In the genomic region with DNA sequence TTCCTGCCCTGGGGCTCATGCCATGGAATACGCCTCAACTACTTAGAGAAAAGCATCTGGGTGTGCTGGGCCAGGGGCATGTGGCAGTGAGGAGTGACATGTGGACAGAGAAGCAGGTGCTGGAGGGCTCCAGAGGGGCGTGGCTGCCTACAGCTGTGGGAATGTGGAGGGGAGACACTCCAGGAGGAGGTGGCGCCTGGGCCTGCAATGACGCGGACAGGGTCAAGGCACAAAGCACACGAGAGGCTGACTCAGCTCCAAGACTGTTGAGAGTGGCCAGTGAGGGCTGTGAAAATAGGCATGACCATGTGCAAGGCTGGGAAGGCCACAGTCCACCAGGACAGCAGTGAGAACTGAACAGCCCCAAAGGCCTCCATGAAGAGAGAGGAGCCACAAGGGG, we compare ENCODE assay signal across 2 cellular contexts.
TF ChIP-seq lines count a peak whose summit lies in the region.

No MANE protein-coding gene starts in this region.

TF ChIP-seq in IMR-90, 13 proteins besides CTCF, POLR2A, EP300 and RAD21 (continued from another document):
- TF ChIP-seq CHD1 (IDR thresholded peaks at IDR 0.05; ENCODE audit: low read depth, low read length), result no peak
TF ChIP-seq in IMR-90: peak in this region for 1.

TF ChIP-seq in HEK293T, 16 proteins besides CTCF, POLR2A, EP300 and RAD21 (continued from another document):
- TF ChIP-seq NFRKB (IDR thresholded peaks at IDR 0.05) (no peak), L3MBTL2 (conservative IDR thresholded peaks at IDR 0.05) (no peak), LEF1 (IDR thresholded peaks at IDR 0.05; ENCODE audit: borderline replicate concordance) (no peak), FOXM1 (IDR thresholded peaks at IDR 0.05; ENCODE audit: borderline replicate concordance) (no peak)
- TF ChIP-seq, protein P1, sequence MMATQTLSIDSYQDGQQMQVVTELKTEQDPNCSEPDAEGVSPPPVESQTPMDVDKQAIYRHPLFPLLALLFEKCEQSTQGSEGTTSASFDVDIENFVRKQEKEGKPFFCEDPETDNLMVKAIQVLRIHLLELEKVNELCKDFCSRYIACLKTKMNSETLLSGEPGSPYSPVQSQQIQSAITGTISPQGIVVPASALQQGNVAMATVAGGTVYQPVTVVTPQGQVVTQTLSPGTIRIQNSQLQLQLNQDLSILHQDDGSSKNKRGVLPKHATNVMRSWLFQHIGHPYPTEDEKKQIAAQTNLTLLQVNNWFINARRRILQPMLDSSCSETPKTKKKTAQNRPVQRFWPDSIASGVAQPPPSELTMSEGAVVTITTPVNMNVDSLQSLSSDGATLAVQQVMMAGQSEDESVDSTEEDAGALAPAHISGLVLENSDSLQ (IDR thresholded peaks at IDR 0.05), result no peak
